In genomic region chr5:16465544-16466432, GRCh38 we compare ENCODE assay signal across 8 cellular contexts. TPM values are rescaled to one million over a fixed set of nuclear protein-coding genes. Genes with fewer than 3 reads are reported as not detected.
A peak's percentile ranks its signal among the peaks of the same experiment; 100 is the strongest.
DNase-seq lines count a peak whose midpoint lies in the region; ATAC-seq and TF ChIP-seq lines count a peak whose summit lies in the region.

Gene ZNF622 (minus strand): TSS chr5:16465800. CDS start chr5:16465665, 135 bp downstream.

- intact Hi-C loops in cardiac septum (cut with DNase I), result loop anchor here (2.0 to 5.0 kb wide), 3 partner anchors 23 to 202 kb away; no protein-coding TSS in a partner anchor
- intact Hi-C loops in transverse colon (cut with DNase I; ENCODE audit: low total_unique reads), result no loop called here

- TF ChIP-seq CTCF in GM13977 (IDR thresholded peaks at IDR 0.05; ENCODE audit: extremely low read depth, insufficient read depth, missing control alignments), result no peak
- TF ChIP-seq CTCF in transverse colon (IDR thresholded peaks at IDR 0.05), result no peak

- H3K27ac Mint-ChIP-seq in T-cell, result peak within 1 kb of the TSS; percentile 94 to 97

- H3K9me3 ChIP-seq in transverse colon, result no peaks in the 10 kb centered on the region

- POLR2A ChIA-PET in T-cell (lab: Charles Lee), result no interaction called here

- CTCF ChIA-PET in T-cell (lab: Charles Lee), result interaction anchor here (2.9 to 4.0 kb wide), 2 partner anchors 10 kb away, joined by 10 to 25 read pairs; no protein-coding TSS in a partner anchor

- H3K4me1 Mint-ChIP-seq in T-cell, result peaks cover 79 to 88% (median 87%) of the 10 kb centered on the region in 3 donors

- H3K4me3 ChIP-seq in transverse colon, result peak within 1 kb of the TSS; percentile 47 to 86 (median 81)

- H3K27ac ChIP-seq in adipose tissue (ENCODE audit: low read depth, low read length) (peak within 1 kb of the TSS; percentile 19), transverse colon (peak within 1 kb of the TSS; percentile 84 to 91 (median 89))

- peak; percentile 92 for TF ChIP-seq POLR2A in transverse colon (IDR thresholded peaks at IDR 0.05)

- H3K36me3 Mint-ChIP-seq in T-cell, result peaks cover 25% of the 10 kb centered on the region

- H3K27me3 ChIP-seq in transverse colon, result no peaks in the 10 kb centered on the region

- in situ Hi-C loops in GM13977 (cut with MboI; ENCODE audit: low pct_unique_long_range_greater_than_20kb, low sequenced_read_pairs, unreplicated experiment), result loop anchor here (25.0 kb wide), 1 partner anchor 303 kb away; no protein-coding TSS in a partner anchor
- in situ Hi-C loops in transverse colon (cut with MboI; ENCODE audit: low pct_ligation_motif_present in 1 of 4, low pct_unique_long_range_greater_than_20kb in 1 of 4, low sequenced_read_pairs in 3 of 4), result no loop called here

- H3K27me3 Mint-ChIP-seq in T-cell, result no peaks in the 10 kb centered on the region

- peaks cover 9 to 56% (median 46%) of the 10 kb centered on the region in 4 donors for H3K4me1 ChIP-seq in transverse colon

- peaks cover 0 to 25% (median 12%) of the 10 kb centered on the region in 4 donors for H3K36me3 ChIP-seq in transverse colon

- WGBS in adipose tissue, 3 donors, result 0 to 1% (median 0%) methylated on average over 72 to 75 of the region's 75 CpGs
- WGBS in transverse colon (ENCODE audit: low coverage in 1 of 2), 2 donors, result 0 to 10% methylated on average over 2 to 43 of the region's 75 CpGs

- ATAC-seq in HG02870 (IDR thresholded peaks at IDR 0.05; ENCODE audit: unreplicated experiment) (peak; percentile 64), T-cell (replicated peaks in 1 of 4) (peak; percentile 91 to 96 (median 95))

- peak within 1 kb of the TSS; percentile 92 to 100 (median 98) for H3K4me3 Mint-ChIP-seq in T-cell

- no peak for TF ChIP-seq EP300 in transverse colon (IDR thresholded peaks at IDR 0.05; ENCODE audit: low read depth)

- DNase-seq in GM13977 (ENCODE audit: low spot score) (peak; percentile 82), NCI-H146 (lab: John Stamatoyannopoulos, UW) (peak; percentile 94), T-cell (peak; percentile 79 to 91 (median 86)), cardiac septum (ENCODE audit: low spot score) (peak; percentile 97), pons (ENCODE audit: low spot score) (peak; percentile 94), transverse colon (peak; percentile 94)

- no peaks in the 10 kb centered on the region for H3K9me3 Mint-ChIP-seq in T-cell

RNA-seq across cellular contexts. Expression of gene ZNF622, which starts in this region (rescaled TPM):
- total RNA-seq in T-cell (10 to 100 TPM; 30.7 to 39.8 (median 38.9) TPM), cardiac septum (49.0 TPM), transverse colon (100 to 1,000 TPM in 1 of 4 donors, 10 to 100 TPM in 3; 21.3 to 137 (median 48.2) TPM)
- polyA plus RNA-seq in adipose tissue, result 10 to 100 TPM; 16.1 to 52.3 (median 25.5) TPM

Comparison
In these comparisons a context has a peak if more than half of its experiments do, and no peak if none do; other contexts are left out.
1. Peak in every context shown above with its lines: DNase-seq, ATAC-seq, H3K4me3 ChIP-seq and H3K27ac ChIP-seq.